Comparison of ENCODE assay signal across 1 cellular context in genomic region chr3:50192689-50193141, GRCh38.
TF ChIP-seq lines count a peak whose summit lies in the region.

No MANE protein-coding gene starts in this region.

TF ChIP-seq in GM12878, 131 proteins besides CTCF, POLR2A, EP300 and RAD21 (continued from another document):
- peak; percentile 44; the same call in 1 of the 2 replicates for TF ChIP-seq YY1 (IDR thresholded peaks at IDR 0.05; ENCODE audit: low read depth, low read length)
- no peak for TF ChIP-seq POLR2AphosphoS5 (IDR thresholded peaks at IDR 0.05; ENCODE audit: low read length)
- TF ChIP-seq SMC3 (IDR thresholded peaks at IDR 0.05; ENCODE audit: borderline replicate concordance, low read length) = peak; percentile 97
